Comparison of ENCODE assay signal across 8 cellular contexts in the genomic region with DNA sequence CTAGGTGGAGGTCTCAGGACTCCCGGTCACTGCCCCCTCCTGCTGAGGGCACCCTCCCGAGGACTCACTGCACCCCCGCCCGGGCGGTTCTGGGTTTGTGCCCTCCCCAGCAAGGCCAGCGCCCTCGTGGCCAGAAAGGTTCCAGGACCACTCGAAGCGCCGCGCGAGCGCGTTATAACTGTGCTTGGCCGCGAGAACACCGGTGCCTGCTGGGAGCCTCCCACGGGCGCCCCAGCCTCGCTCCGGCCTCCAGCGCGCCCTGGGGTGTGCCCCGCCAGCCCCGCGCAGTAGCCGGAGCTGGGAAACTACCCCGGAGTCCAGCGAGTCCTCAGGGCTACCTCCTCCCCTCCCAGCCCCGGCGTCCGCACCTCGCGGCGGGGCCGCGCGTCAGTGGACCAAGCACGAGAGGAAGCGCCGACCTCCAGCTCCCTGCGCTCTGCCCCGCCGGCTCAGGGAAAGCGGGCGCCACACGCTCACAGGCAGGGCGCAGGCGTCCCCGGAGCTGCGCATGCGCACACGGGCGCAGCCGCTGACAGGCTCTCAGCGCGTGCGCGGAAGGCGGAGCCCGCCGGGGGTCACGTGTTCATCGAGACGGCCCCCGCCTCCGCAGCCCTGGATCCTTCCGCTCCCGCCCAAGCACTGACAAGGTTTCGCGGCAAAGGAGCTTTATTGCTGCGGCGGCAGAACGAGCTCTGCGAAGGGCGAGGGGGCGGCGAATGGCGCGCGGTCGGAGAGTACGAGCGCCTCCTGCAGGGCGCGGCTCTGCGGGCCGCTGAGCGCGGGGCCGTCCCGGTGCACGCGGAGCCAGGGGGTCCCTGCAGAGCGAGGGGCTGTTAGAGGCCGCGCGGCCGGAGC. TPM values are rescaled to one million over a fixed set of nuclear protein-coding genes. Genes with fewer than 3 reads are reported as not detected.
A peak's percentile ranks its signal among the peaks of the same experiment; 100 is the strongest.
DNase-seq lines count a peak whose midpoint lies in the region; ATAC-seq, FAIRE-seq and TF ChIP-seq lines count a peak whose summit lies in the region.

A gene with protein sequence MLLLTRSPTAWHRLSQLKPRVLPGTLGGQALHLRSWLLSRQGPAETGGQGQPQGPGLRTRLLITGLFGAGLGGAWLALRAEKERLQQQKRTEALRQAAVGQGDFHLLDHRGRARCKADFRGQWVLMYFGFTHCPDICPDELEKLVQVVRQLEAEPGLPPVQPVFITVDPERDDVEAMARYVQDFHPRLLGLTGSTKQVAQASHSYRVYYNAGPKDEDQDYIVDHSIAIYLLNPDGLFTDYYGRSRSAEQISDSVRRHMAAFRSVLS (minus strand): TSS at position 495 of the 855 bp plus-strand sequence. CDS start 1,187 bp downstream, outside the sequence.

- H3K4me1 ChIP-seq in fibroblast of lung (ENCODE audit: control insufficient read depth, extremely low read depth, insufficient read depth, low read length), result peaks cover 12% of the 10 kb centered on the region

- H3K4me3 Mint-ChIP-seq in natural killer cell, result peak within 1 kb of the TSS; percentile 90

- H3K27ac ChIP-seq in KOPT-K1 (ENCODE audit: low read depth, low read length, poor library complexity, severe bottlenecking) (peak within 1 kb of the TSS; percentile 93), fibroblast of lung (ENCODE audit: insufficient read depth, low read length) (peak within 1 kb of the TSS; percentile 71)

- H3K9ac ChIP-seq in fibroblast of lung (ENCODE audit: insufficient read depth, low read length), result peak within 1 kb of the TSS; percentile 84

- peak within 1 kb of the TSS; percentile 84 to 91 for H3K27ac Mint-ChIP-seq in natural killer cell

- H2AFZ ChIP-seq in fibroblast of lung (ENCODE audit: low read length), result peak within 1 kb of the TSS; percentile 17

- H3K36me3 ChIP-seq in KOPT-K1 (ENCODE audit: insufficient read depth, low read length) (peaks cover 43% of the 10 kb centered on the region), fibroblast of lung (ENCODE audit: control insufficient read depth, insufficient read depth, low read length) (peaks cover 17% of the 10 kb centered on the region)

- intact Hi-C loops in natural killer cell (cut with micrococcal nuclease), result loop anchor here (1.0 to 5.0 kb wide), 2 partner anchors 17 to 37 kb away; a partner anchor contains a TSS

- no peak for FAIRE-seq in RCC 7860 (lab: Jason Lieb, UNC)

- H3K79me2 ChIP-seq in fibroblast of lung (ENCODE audit: control insufficient read depth, insufficient read depth, low read length), result peaks cover 18% of the 10 kb centered on the region

- peaks cover 26 to 30% of the 10 kb centered on the region in 2 donors for H3K4me1 Mint-ChIP-seq in natural killer cell

- DNase-seq in DMS79 (lab: John Stamatoyannopoulos, UW), result peak; percentile 73
- DNase-seq in RCC 7860 (ENCODE audit: low spot score), result peak; percentile 91
- peak; percentile 93 to 98 for DNase-seq in activated T-helper 1 cell treated with anti-CD3 and anti-CD28 coated beads, Interleukin-2, amount 50 U/mL, for 16 hours (ENCODE audit: low read depth in 1 of 2, low spot score in 1 of 2)
- DNase-seq in fibroblast of lung (ENCODE audit: low read depth in 2 of 2), result peak; percentile 97
- DNase-seq in natural killer cell, result peak; percentile 95
- DNase-seq in stimulated activated naive CD4-positive, alpha-beta T cell (lab: John Stamatoyannopoulos, UW), result peak; percentile 92 to 97 (median 96)

- H3K4me2 ChIP-seq in fibroblast of lung (ENCODE audit: extremely low read depth, insufficient read depth, low read length), result peak within 1 kb of the TSS; percentile 100

- H3K36me3 Mint-ChIP-seq in natural killer cell, result no peaks in the 10 kb centered on the region

- H3K9me3 ChIP-seq in KOPT-K1 (ENCODE audit: insufficient read depth, low read length, poor library complexity, severe bottlenecking), result no peaks in the 10 kb centered on the region
- no peaks in the 10 kb centered on the region for H3K9me3 ChIP-seq in fibroblast of lung (ENCODE audit: control insufficient read depth, insufficient read depth, low read depth, low read length)

- H4K20me1 ChIP-seq in fibroblast of lung (ENCODE audit: control insufficient read depth, extremely low read depth, insufficient read depth, low read length), result no peaks in the 10 kb centered on the region

- ATAC-seq in GM21717 (IDR thresholded peaks at IDR 0.05; ENCODE audit: unreplicated experiment) (peak; percentile 34), natural killer cell (peak; percentile 60 to 78 (median 69))

- no peak for TF ChIP-seq CTCF in fibroblast of lung (conservative IDR thresholded peaks at IDR 0.05 in 1 of 2, IDR thresholded peaks at IDR 0.05 in 1 of 2; ENCODE audit: low read depth in 1 of 2, low read length in 2 of 2)
- TF ChIP-seq CTCF in natural killer cell (IDR thresholded peaks at IDR 0.05), result no peak

- H3K9me3 Mint-ChIP-seq in natural killer cell, result no peaks in the 10 kb centered on the region

- H3K4me3 ChIP-seq in fibroblast of lung (replicated peaks in 1 of 4; ENCODE audit: control extremely low read depth in 1 of 4, insufficient read depth in 1 of 4, low read depth in 3 of 4, low read length in 4 of 4), result peak within 1 kb of the TSS; percentile 53 to 82 (median 66)

- no peaks in the 10 kb centered on the region for H3K27me3 Mint-ChIP-seq in natural killer cell (ENCODE audit: low read depth in 2 of 2)

- H3K27me3 ChIP-seq in fibroblast of lung (ENCODE audit: control insufficient read depth, insufficient read depth, low read length), result peaks cover 3% of the 10 kb centered on the region

RNA-seq across cellular contexts. Expression of the gene that starts here (rescaled TPM):
- 3.1 and 3.6 TPM in 2 replicates for total RNA-seq in fibroblast of lung
- 0.42 and 0.66 TPM in 2 replicates for polyA plus RNA-seq in fibroblast of lung
- polyA plus RNA-seq in fibroblast of lung (2012), result 1.1 and 1.8 TPM in 2 replicates
- 0.96 TPM in 1 of 2 replicates, not detected in the other for polyA minus RNA-seq in fibroblast of lung (ENCODE audit: low replicate concordance)
- 10 to 100 TPM in 1 of 3 donors, 1 to 10 TPM in 2; 2.8 to 13.5 (median 8.4) TPM for total RNA-seq in natural killer cell

Comparison
In these comparisons a context has a peak if more than half of its experiments do, and no peak if none do; other contexts are left out.
1. Peak in every context shown above with its lines: DNase-seq, ATAC-seq, H3K4me3 ChIP-seq and H3K27ac ChIP-seq.